Comparison of ENCODE assay signal across 11 cellular contexts in genomic region chr19:2550431-2551171, GRCh38.
DNase-seq lines count a peak whose midpoint lies in the region; ATAC-seq, FAIRE-seq and TF ChIP-seq lines count a peak whose summit lies in the region.
"Had no signal": no experiment of that assay in that cellular context is flagged by ENCODE, and none has a peak within 500 bp of the region (broad histone marks: within the 10 kb centered on the region; RNA-seq: fewer than 3 reads in every experiment).

No MANE protein-coding gene starts in this region.

- H3K4me3 ChIP-seq in DND-41 (ENCODE audit: low read depth in 1 of 2, low read length in 2 of 2) (no peak overlapping the region), sigmoid colon (no peak overlapping the region)
- H3K4me3 ChIP-seq: pancreas had no signal

- H3K36me3 Mint-ChIP-seq in glutamatergic neuron (ENCODE audit: unreplicated experiment), result no peaks in the 10 kb centered on the region

- no peaks in the 10 kb centered on the region for H4K20me1 ChIP-seq in DND-41 (ENCODE audit: insufficient read depth, low read length)

- H3K4me1 ChIP-seq in DND-41 (ENCODE audit: insufficient read depth, low read length) (peaks cover 29% of the 10 kb centered on the region), sigmoid colon (peaks cover 0 to 56% (median 37%) of the 10 kb centered on the region in 4 donors)
- H3K4me1 ChIP-seq: pancreas had no signal

- H3K36me3 ChIP-seq in DND-41 (ENCODE audit: insufficient read depth, low read length), result no peaks in the 10 kb centered on the region
- no peaks in the 10 kb centered on the region for H3K36me3 ChIP-seq in sigmoid colon
- H3K36me3 ChIP-seq: pancreas had no signal

- intact Hi-C loops in sigmoid colon (cut with DNase I), result no loop called here

- peaks cover 12% of the 10 kb centered on the region for H3K27me3 Mint-ChIP-seq in glutamatergic neuron (ENCODE audit: unreplicated experiment)

- no peak for FAIRE-seq in RCC 7860 (lab: Jason Lieb, UNC)
- FAIRE-seq: pancreas had no signal

- H3K27me3 ChIP-seq in DND-41 (ENCODE audit: insufficient read depth, low read length, poor library complexity) (no peaks in the 10 kb centered on the region), sigmoid colon (no peaks in the 10 kb centered on the region)
- H3K27me3 ChIP-seq: pancreas had no signal

- 73 to 82% methylated on average over 21 of the region's 21 CpGs for WGBS in sigmoid colon, 2 donors

- peak overlapping the region; percentile 78 for H3K27ac Mint-ChIP-seq in glutamatergic neuron (ENCODE audit: unreplicated experiment)

- DNase-seq in DND-41 (no peak), NCI-H774 (lab: John Stamatoyannopoulos, UW) (peak; percentile 8), glutamatergic neuron (peak; percentile 86), sigmoid colon (peak; percentile 77), ureter (ENCODE audit: low spot score) (no peak), RCC 7860 (ENCODE audit: low spot score) (no peak)
- DNase-seq in stimulated activated CD8-positive, alpha-beta memory T cell treated with anti-CD3 and anti-CD28 coated beads, Interleukin-4, amount 100 ng/mL, for 48 hours, result no peak
- DNase-seq: GOT3 had no signal

- TF ChIP-seq CTCF in DND-41 (IDR thresholded peaks at IDR 0.05; ENCODE audit: borderline replicate concordance, extremely low read depth, low read length, poor library complexity, severe bottlenecking) (no peak), glutamatergic neuron (IDR thresholded peaks at IDR 0.05; ENCODE audit: partially characterized antibody, unreplicated experiment) (no peak), sigmoid colon (IDR thresholded peaks at IDR 0.05) (no peak)

- no peaks in the 10 kb centered on the region for H3K79me2 ChIP-seq in DND-41 (ENCODE audit: insufficient read depth, low read length)

- H2AFZ ChIP-seq in DND-41 (ENCODE audit: low read depth, low read length), result no peak overlapping the region

- TF ChIP-seq POLR2A in sigmoid colon (IDR thresholded peaks at IDR 0.05), result no peak

- H3K4me3 Mint-ChIP-seq in glutamatergic neuron (ENCODE audit: unreplicated experiment), result no peak overlapping the region

- H3K4me1 Mint-ChIP-seq in glutamatergic neuron (ENCODE audit: low read depth, unreplicated experiment), result peaks cover 9% of the 10 kb centered on the region

- TF ChIP-seq EP300 in sigmoid colon (IDR thresholded peaks at IDR 0.05), result no peak

- peaks cover 9% of the 10 kb centered on the region for H3K9me3 Mint-ChIP-seq in glutamatergic neuron (ENCODE audit: unreplicated experiment)

- peak overlapping the region; percentile 23; the same call in 1 of the 2 replicates for H3K27ac ChIP-seq in DND-41 (ENCODE audit: low read length)
- peak overlapping the region; percentile 69 to 75 (median 71) for H3K27ac ChIP-seq in sigmoid colon

- no peak overlapping the region for H3K9ac ChIP-seq in DND-41 (ENCODE audit: low read depth, low read length)

- H3K9me3 ChIP-seq in DND-41 (ENCODE audit: insufficient read depth, low read length, severe bottlenecking), result no peaks in the 10 kb centered on the region
- H3K9me3 ChIP-seq in sigmoid colon, result no peaks in the 10 kb centered on the region
- H3K9me3 ChIP-seq: pancreas had no signal

- ATAC-seq in DND-41 (ENCODE audit: insufficient read depth, low read depth) (no peak), HG03039 (IDR thresholded peaks at IDR 0.05; ENCODE audit: unreplicated experiment) (no peak)
- ATAC-seq: stimulated activated naive CD8-positive, alpha-beta T cell treated with anti-CD3 and anti-CD28 coated beads, Interleukin-15, Interleukin-2, amounts not matched to agents 100 U/mL and 50 U/mL, for 24 hours had no signal

- no peak overlapping the region for H3K4me2 ChIP-seq in DND-41 (ENCODE audit: insufficient read depth, low read length)

Comparison
In these comparisons a context has a peak if more than half of its experiments do, and no peak if none do; other contexts are left out.
1. DNase-seq: peak in NCI-H774 (single experiment), glutamatergic neuron (single experiment) and sigmoid colon (single experiment); none in DND-41 (single experiment), ureter (single experiment), RCC 7860 (single experiment) and stimulated activated CD8-positive, alpha-beta memory T cell treated with anti-CD3 and anti-CD28 coated beads, Interleukin-4, amount 100 ng/mL, for 48 hours (single experiment).